In the genomic region with DNA sequence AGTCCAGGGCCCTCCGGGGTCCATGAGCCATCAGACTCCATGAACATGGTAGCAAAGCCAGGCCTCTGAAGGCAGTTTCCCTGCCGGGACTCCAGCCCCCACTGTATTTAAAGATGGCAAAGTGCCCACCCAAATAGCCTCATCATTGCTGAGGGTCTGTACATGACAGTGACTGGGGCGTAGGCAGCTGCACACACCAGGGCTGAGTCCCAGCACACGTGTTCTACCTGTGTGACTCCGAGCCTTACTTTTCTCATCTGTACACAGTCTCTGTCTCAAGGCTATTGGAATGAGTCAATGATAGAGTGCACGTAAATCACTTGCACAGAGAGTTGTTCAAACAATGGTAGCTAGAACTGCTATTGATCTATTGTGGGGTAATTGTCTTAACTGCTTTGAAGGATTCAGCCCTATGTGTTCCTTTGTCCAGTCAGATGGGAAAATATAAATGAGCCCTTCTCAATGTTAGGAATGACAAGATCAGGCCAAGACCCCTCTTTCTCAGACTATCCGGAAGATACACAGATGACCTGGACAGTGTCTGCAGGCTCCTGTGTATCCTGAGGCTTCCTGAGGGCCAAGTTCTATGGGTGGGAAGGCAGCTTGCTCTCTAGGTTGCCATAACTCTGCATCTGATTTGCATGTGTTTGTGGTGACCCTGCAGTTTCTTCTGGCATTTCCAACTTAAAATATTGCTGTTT, we compare ENCODE assay signal across 8 cellular contexts. TPM values are rescaled to one million over a fixed set of nuclear protein-coding genes. Genes with fewer than 3 reads are reported as not detected.
A peak's percentile ranks its signal among the peaks of the same experiment; 100 is the strongest.
DNase-seq lines count a peak whose midpoint lies in the region; ATAC-seq and TF ChIP-seq lines count a peak whose summit lies in the region.

No MANE protein-coding gene starts in this region.

- no peaks in the 10 kb centered on the region for H3K9me3 Mint-ChIP-seq in CD8-positive, alpha-beta T cell
- no peaks in the 10 kb centered on the region for H3K9me3 Mint-ChIP-seq in activated CD4-positive, alpha-beta memory T cell treated with anti-CD3 and anti-CD28 coated beads, Interleukin-2, amount 10 ng/mL, durations not matched to agents 7 days and 5 days

- DNase-seq in CD8-positive, alpha-beta T cell: peak in 2 of 7 experiments; percentile 43 to 44
- DNase-seq in activated CD4-positive, alpha-beta memory T cell treated with anti-CD3 and anti-CD28 coated beads, Interleukin-2, amount 10 ng/mL, durations not matched to agents 7 days and 5 days: no peak
- no peak for DNase-seq in lower lobe of right lung
- DNase-seq in amygdala (lab: John Stamatoyannopoulos, UW): no peak
- DNase-seq in activated CD8-positive, alpha-beta memory T cell treated with anti-CD3 and anti-CD28 coated beads, Interleukin-2, amount 50 U/mL, for 4 hours: no peak

- peak overlapping the region; percentile 94 for H3K4me3 ChIP-seq in CD8-positive, alpha-beta T cell (ENCODE audit: low read depth, low read length)
- no peak overlapping the region for H3K4me3 ChIP-seq in lower lobe of right lung

- peaks cover 69% of the 10 kb centered on the region for H3K4me1 ChIP-seq in CD8-positive, alpha-beta T cell (ENCODE audit: insufficient read depth, low read length)
- peaks cover 79% of the 10 kb centered on the region for H3K4me1 ChIP-seq in lower lobe of right lung

- no peak for TF ChIP-seq CTCF in CD8-positive, alpha-beta T cell (IDR thresholded peaks at IDR 0.05)
- TF ChIP-seq CTCF in lower lobe of right lung (IDR thresholded peaks at IDR 0.05): no peak

- ATAC-seq in CD8-positive, alpha-beta T cell: peak; percentile 19
- ATAC-seq in HG02571 (IDR thresholded peaks at IDR 0.05; ENCODE audit: unreplicated experiment): peak; percentile 4
- ATAC-seq in lower lobe of right lung: no peak
- ATAC-seq in GM18873 (IDR thresholded peaks at IDR 0.05; ENCODE audit: low FRiP score, unreplicated experiment): no peak
- no peak for ATAC-seq in HG02798 (IDR thresholded peaks at IDR 0.05; ENCODE audit: poor library complexity, unreplicated experiment)

- peaks cover 34% of the 10 kb centered on the region for H3K36me3 Mint-ChIP-seq in CD8-positive, alpha-beta T cell
- H3K36me3 Mint-ChIP-seq in activated CD4-positive, alpha-beta memory T cell treated with anti-CD3 and anti-CD28 coated beads, Interleukin-2, amount 10 ng/mL, durations not matched to agents 7 days and 5 days (ENCODE audit: low read depth): peaks cover 39% of the 10 kb centered on the region

- no peaks in the 10 kb centered on the region for H3K9me3 ChIP-seq in CD8-positive, alpha-beta T cell (ENCODE audit: low read length)
- H3K9me3 ChIP-seq in lower lobe of right lung: no peaks in the 10 kb centered on the region

- H3K4me3 Mint-ChIP-seq in CD8-positive, alpha-beta T cell: peak overlapping the region; percentile 95
- peak overlapping the region; percentile 92 for H3K4me3 Mint-ChIP-seq in activated CD4-positive, alpha-beta memory T cell treated with anti-CD3 and anti-CD28 coated beads, Interleukin-2, amount 10 ng/mL, durations not matched to agents 7 days and 5 days

- CTCF ChIA-PET in CD8-positive, alpha-beta T cell (lab: Charles Lee): interaction anchor here (0.5 to 26.7 kb wide), 11 partner anchors 12 to 448 kb away, joined by 3 to 709 read pairs (median 4); partner anchors contain the start of gene DYRK3
- CTCF ChIA-PET in activated CD4-positive, alpha-beta memory T cell treated with anti-CD3 and anti-CD28 coated beads, Interleukin-2, amount 10 ng/mL, durations not matched to agents 7 days and 5 days (lab: Charles Lee): interaction anchor here (0.7 to 23.3 kb wide), 11 partner anchors 10 to 90 kb away, joined by 3 to 524 read pairs (median 10); partner anchors contain the start of genes DYRK3 and EIF2D

- intact Hi-C loops in CD8-positive, alpha-beta T cell (cut with DNase I, micrococcal nuclease): loop anchor here (5.0 kb wide), 3 partner anchors 49 to 366 kb away; partner anchors contain the start of genes FCMR (in 1 of the 2) and RASSF5 (in 1 of the 2)
- intact Hi-C loops in lower lobe of right lung (cut with DNase I): no loop called here

- H3K27me3 Mint-ChIP-seq in CD8-positive, alpha-beta T cell (ENCODE audit: low read depth): no peaks in the 10 kb centered on the region
- no peaks in the 10 kb centered on the region for H3K27me3 Mint-ChIP-seq in activated CD4-positive, alpha-beta memory T cell treated with anti-CD3 and anti-CD28 coated beads, Interleukin-2, amount 10 ng/mL, durations not matched to agents 7 days and 5 days

- peaks cover 78% of the 10 kb centered on the region for H3K4me1 Mint-ChIP-seq in CD8-positive, alpha-beta T cell (ENCODE audit: low read depth)
- peaks cover 69% of the 10 kb centered on the region for H3K4me1 Mint-ChIP-seq in activated CD4-positive, alpha-beta memory T cell treated with anti-CD3 and anti-CD28 coated beads, Interleukin-2, amount 10 ng/mL, durations not matched to agents 7 days and 5 days

- H3K27ac Mint-ChIP-seq in CD8-positive, alpha-beta T cell: peak overlapping the region; percentile 95
- peak overlapping the region; percentile 94 for H3K27ac Mint-ChIP-seq in activated CD4-positive, alpha-beta memory T cell treated with anti-CD3 and anti-CD28 coated beads, Interleukin-2, amount 10 ng/mL, durations not matched to agents 7 days and 5 days

- peaks cover 5% of the 10 kb centered on the region for H3K36me3 ChIP-seq in CD8-positive, alpha-beta T cell (ENCODE audit: insufficient read depth, low read length)
- H3K36me3 ChIP-seq in lower lobe of right lung: no peaks in the 10 kb centered on the region

- H3K27me3 ChIP-seq in CD8-positive, alpha-beta T cell (ENCODE audit: insufficient read depth, low read length): no peaks in the 10 kb centered on the region
- H3K27me3 ChIP-seq in lower lobe of right lung (ENCODE audit: low read depth): no peaks in the 10 kb centered on the region

- POLR2A ChIA-PET in CD8-positive, alpha-beta T cell (lab: Charles Lee): interaction anchor here (0.6 to 17.2 kb wide), 9 partner anchors 10 to 1195 kb away, joined by 3 to 320 read pairs (median 3); partner anchors contain the start of genes EIF2D and RASSF5
- POLR2A ChIA-PET in activated CD4-positive, alpha-beta memory T cell treated with anti-CD3 and anti-CD28 coated beads, Interleukin-2, amount 10 ng/mL, durations not matched to agents 7 days and 5 days (lab: Charles Lee): interaction anchor here (0.7 to 24.6 kb wide), 11 partner anchors 10 to 87 kb away, joined by 3 to 1193 read pairs (median 6); partner anchors contain the start of genes EIF2D, IKBKE and RASSF5

- H3K27ac ChIP-seq in CD8-positive, alpha-beta T cell (ENCODE audit: low read depth, low read length): peak overlapping the region; percentile 46
- H3K27ac ChIP-seq in lower lobe of right lung: peak overlapping the region; percentile 13

RNA-seq across cellular contexts. Expression of gene RASSF5, which starts 48.9 kb away (rescaled TPM):
- total RNA-seq in CD8-positive, alpha-beta T cell: 100 to 1,000 TPM; 209 to 213 TPM
- 100 to 1,000 TPM; 213 to 216 TPM for total RNA-seq in activated CD4-positive, alpha-beta memory T cell treated with anti-CD3 and anti-CD28 coated beads, Interleukin-2, amount 10 ng/mL, durations not matched to agents 7 days and 5 days
- 48.2 TPM for total RNA-seq in lower lobe of right lung

RNA-seq across cellular contexts. Expression of gene EIF2D, which starts 56.1 kb away (rescaled TPM):
- 10 to 100 TPM; 42.0 to 49.2 TPM for total RNA-seq in CD8-positive, alpha-beta T cell
- total RNA-seq in activated CD4-positive, alpha-beta memory T cell treated with anti-CD3 and anti-CD28 coated beads, Interleukin-2, amount 10 ng/mL, durations not matched to agents 7 days and 5 days: 10 to 100 TPM; 42.2 to 43.1 TPM
- total RNA-seq in lower lobe of right lung: 47.0 TPM

Comparison
In these comparisons a context has a peak if more than half of its experiments do, and no peak if none do; other contexts are left out.
1. ATAC-seq: peak in CD8-positive, alpha-beta T cell (single experiment) and HG02571 (single experiment); none in lower lobe of right lung (0 of 2), GM18873 (single experiment) and HG02798 (single experiment).